In the genomic region with DNA sequence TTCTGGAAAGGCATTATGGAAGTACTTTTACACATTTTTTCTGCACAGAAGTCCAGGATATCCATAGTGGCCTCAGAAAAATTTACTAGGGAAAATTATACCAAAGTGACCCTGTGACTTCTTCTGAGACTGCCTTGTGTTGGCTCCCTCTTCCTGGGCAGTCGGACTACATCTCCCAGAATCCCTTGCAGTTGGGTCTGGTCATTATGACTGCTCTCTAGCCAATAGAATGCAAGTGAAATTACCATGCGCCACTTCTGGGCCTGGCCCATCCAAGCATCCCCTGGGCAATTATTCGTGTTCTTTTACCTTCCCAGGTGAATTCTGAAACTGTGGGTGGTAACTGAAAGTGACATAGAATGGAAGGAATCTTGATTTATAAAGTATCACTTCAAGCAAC, we compare ENCODE assay signal across 10 cellular contexts.
DNase-seq lines count a peak whose midpoint lies in the region; ATAC-seq and TF ChIP-seq lines count a peak whose summit lies in the region.
"Had no signal": no experiment of that assay in that cellular context is flagged by ENCODE, and none has a peak within 500 bp of the region (broad histone marks: within the 10 kb centered on the region; RNA-seq: fewer than 3 reads in every experiment).

No MANE protein-coding gene starts in this region.

- H3K4me3 ChIP-seq in DND-41 (ENCODE audit: low read depth in 1 of 2, low read length in 2 of 2) (no peak overlapping the region), prostate gland (no peak overlapping the region)

- no peaks in the 10 kb centered on the region for H3K9me3 Mint-ChIP-seq in endothelial cell (ENCODE audit: unreplicated experiment)

- H3K4me1 Mint-ChIP-seq in endothelial cell (ENCODE audit: unreplicated experiment) = no peaks in the 10 kb centered on the region
- H3K4me1 Mint-ChIP-seq: CD4-positive, alpha-beta memory T cell had no signal

- intact Hi-C loops in prostate gland (cut with DNase I) = no loop called here

- H3K4me2 ChIP-seq in DND-41 (ENCODE audit: insufficient read depth, low read length) = no peak overlapping the region

- no peaks in the 10 kb centered on the region for H4K20me1 ChIP-seq in DND-41 (ENCODE audit: insufficient read depth, low read length)

- ATAC-seq in DND-41 (ENCODE audit: insufficient read depth, low read depth) (no peak), GM21390 (IDR thresholded peaks at IDR 0.05; ENCODE audit: unreplicated experiment) (peak; percentile 69), HG02840 (IDR thresholded peaks at IDR 0.05; ENCODE audit: low FRiP score, unreplicated experiment) (no peak), foreskin keratinocyte (no peak)

- H3K36me3 Mint-ChIP-seq in endothelial cell (ENCODE audit: low read depth, unreplicated experiment) = no peaks in the 10 kb centered on the region
- H3K36me3 Mint-ChIP-seq: CD4-positive, alpha-beta memory T cell had no signal

- H3K27me3 ChIP-seq in DND-41 (ENCODE audit: insufficient read depth, low read length, poor library complexity) = no peaks in the 10 kb centered on the region
- H3K27me3 ChIP-seq in foreskin keratinocyte = no peaks in the 10 kb centered on the region
- H3K27me3 ChIP-seq in prostate gland (replicated peaks; ENCODE audit: insufficient read depth) = no peaks in the 10 kb centered on the region

- H3K27ac ChIP-seq in DND-41 (ENCODE audit: low read length) = no peak overlapping the region
- no peak overlapping the region for H3K27ac ChIP-seq in foreskin keratinocyte
- no peak overlapping the region for H3K27ac ChIP-seq in prostate gland

- no peaks in the 10 kb centered on the region for H3K79me2 ChIP-seq in DND-41 (ENCODE audit: insufficient read depth, low read length)

- no peaks in the 10 kb centered on the region for H3K9me3 ChIP-seq in DND-41 (ENCODE audit: insufficient read depth, low read length, severe bottlenecking)
- no peaks in the 10 kb centered on the region for H3K9me3 ChIP-seq in prostate gland

- H3K4me3 Mint-ChIP-seq in endothelial cell (ENCODE audit: unreplicated experiment) = no peak overlapping the region
- H3K4me3 Mint-ChIP-seq: CD4-positive, alpha-beta memory T cell had no signal

- DNase-seq in DND-41 (peak; percentile 24), HT-29 (ENCODE audit: low spot score) (peak; percentile 57), endothelial cell (ENCODE audit: low spot score) (peak; percentile 18), GM19238 (ENCODE audit: insufficient read length, low spot score) (no peak), foreskin keratinocyte (no peak), prostate gland (ENCODE audit: low spot score) (no peak)
- DNase-seq: CD4-positive, alpha-beta memory T cell; mammary epithelial cell had no signal

- TF ChIP-seq CTCF in DND-41 (IDR thresholded peaks at IDR 0.05; ENCODE audit: borderline replicate concordance, extremely low read depth, low read length, poor library complexity, severe bottlenecking) (no peak), endothelial cell (IDR thresholded peaks at IDR 0.05; ENCODE audit: unreplicated experiment) (no peak), foreskin keratinocyte (conservative IDR thresholded peaks at IDR 0.05) (no peak), prostate gland (IDR thresholded peaks at IDR 0.05) (no peak)

- no peak overlapping the region for H2AFZ ChIP-seq in DND-41 (ENCODE audit: low read depth, low read length)

- no peak for TF ChIP-seq POLR2A in prostate gland (IDR thresholded peaks at IDR 0.05)

- H3K27me3 Mint-ChIP-seq in endothelial cell (ENCODE audit: unreplicated experiment) = peaks cover 5% of the 10 kb centered on the region

- H3K9ac ChIP-seq in DND-41 (ENCODE audit: low read depth, low read length) = no peak overlapping the region

- H3K27ac Mint-ChIP-seq in endothelial cell (ENCODE audit: unreplicated experiment) = no peak overlapping the region
- H3K27ac Mint-ChIP-seq: CD4-positive, alpha-beta memory T cell had no signal

- H3K36me3 ChIP-seq in DND-41 (ENCODE audit: insufficient read depth, low read length) (no peaks in the 10 kb centered on the region), prostate gland (no peaks in the 10 kb centered on the region)

- WGBS in prostate gland = 77% methylated on average over 3 of the region's 3 CpGs

- H3K4me1 ChIP-seq in DND-41 (ENCODE audit: insufficient read depth, low read length) (no peaks in the 10 kb centered on the region), foreskin keratinocyte (no peaks in the 10 kb centered on the region), prostate gland (replicated peaks) (no peaks in the 10 kb centered on the region)

Comparison
In these comparisons a context has a peak if more than half of its experiments do, and no peak if none do; other contexts are left out.
1. DNase-seq: peak in DND-41 (single experiment), HT-29 (single experiment) and endothelial cell (single experiment); none in GM19238 (single experiment), foreskin keratinocyte (0 of 2) and prostate gland (single experiment).